In genomic region chr2:98522854-98523253, GRCh38 we compare ENCODE assay signal across 25 cellular contexts.
"Had no signal": no experiment of that assay in that cellular context is flagged by ENCODE, and none has a peak within 500 bp of the region (broad histone marks: within the 10 kb centered on the region; RNA-seq: fewer than 3 reads in every experiment).

No MANE protein-coding gene starts in this region.

- H3K4me3 Mint-ChIP-seq: activated CD4-positive, alpha-beta memory T cell treated with anti-CD3 and anti-CD28 coated beads for 36 hours; activated naive CD4-positive, alpha-beta T cell treated with anti-CD3 and anti-CD28 coated beads for 36 hours; activated T-cell treated with anti-CD3 and anti-CD28 coated beads, Interleukin-2, amount 50 U/mL, for 72 hours; effector memory CD8-positive, alpha-beta T cell; naive B cell; neural progenitor cell; stimulated activated naive B cell treated with anti-CD40 and anti-IgM and Interleukin-4, amounts not matched to agents 10 μg/mL and 1 μg/mL and 100 μg/mL, for 72 hours; T-helper 17 cell had no signal

- H3K27ac Mint-ChIP-seq: activated CD4-positive, alpha-beta memory T cell treated with anti-CD3 and anti-CD28 coated beads for 36 hours; activated naive CD4-positive, alpha-beta T cell treated with anti-CD3 and anti-CD28 coated beads for 36 hours; neural progenitor cell; stimulated activated naive B cell treated with anti-CD40 and anti-IgM and Interleukin-4, amounts not matched to agents 10 μg/mL and 1 μg/mL and 100 μg/mL, for 72 hours; T-helper 17 cell had no signal

- DNase-seq: activated CD4-positive, alpha-beta memory T cell treated with anti-CD3 and anti-CD28 coated beads for 36 hours; activated CD4-positive, alpha-beta T cell treated with anti-CD3 and anti-CD28 coated beads for 4 hours; activated CD4-positive, CD25-positive, alpha-beta regulatory T cell; activated effector memory CD4-positive, alpha-beta T cell treated with Interleukin-2 at 50 U/mL for 16 hours; activated naive CD4-positive, alpha-beta T cell treated with anti-CD3 and anti-CD28 coated beads for 36 hours; activated T-cell treated with anti-CD3 and anti-CD28 coated beads, Interleukin-2, amount 50 U/mL, for 72 hours; anterior cingulate cortex; body of pancreas; dorsolateral prefrontal cortex; effector memory CD8-positive, alpha-beta T cell; gastrocnemius medialis; head of caudate nucleus; hypothalamus; mesendoderm; naive B cell; retina; stimulated activated CD4-positive, alpha-beta T cell treated with anti-CD3 and anti-CD28 coated beads, Interleukin-2, amount 100 ng/mL, for 48 hours; stimulated activated CD8-positive, alpha-beta memory T cell treated with anti-CD3 and anti-CD28 coated beads, Interleukin-4, amount 100 ng/mL, for 48 hours; stimulated activated naive B cell treated with anti-CD40 and anti-IgM and Interleukin-4, amounts not matched to agents 10 μg/mL and 1 μg/mL and 100 μg/mL, for 72 hours; SW 1271; T-helper 17 cell; testis had no signal

- ATAC-seq: activated T-cell treated with anti-CD3 and anti-CD28 coated beads, Interleukin-2, amount 50 U/mL, for 72 hours; body of pancreas; effector memory CD8-positive, alpha-beta T cell; gastrocnemius medialis; stimulated activated naive B cell treated with anti-CD40 and anti-IgM and Interleukin-4, amounts not matched to agents 10 μg/mL and 1 μg/mL and 100 μg/mL, for 72 hours; T-helper 17 cell had no signal

- H3K9me3 Mint-ChIP-seq: activated CD4-positive, alpha-beta memory T cell treated with anti-CD3 and anti-CD28 coated beads for 36 hours; activated naive CD4-positive, alpha-beta T cell treated with anti-CD3 and anti-CD28 coated beads for 36 hours; activated T-cell treated with anti-CD3 and anti-CD28 coated beads, Interleukin-2, amount 50 U/mL, for 72 hours; effector memory CD8-positive, alpha-beta T cell had no signal

- H3K27me3 Mint-ChIP-seq: activated CD4-positive, alpha-beta memory T cell treated with anti-CD3 and anti-CD28 coated beads for 36 hours; effector memory CD8-positive, alpha-beta T cell; naive B cell; stimulated activated naive B cell treated with anti-CD40 and anti-IgM and Interleukin-4, amounts not matched to agents 10 μg/mL and 1 μg/mL and 100 μg/mL, for 72 hours; T-helper 17 cell had no signal

- H3K36me3 ChIP-seq: gastrocnemius medialis, neural progenitor cell had no signal

- H3K9ac ChIP-seq: neural progenitor cell had no signal

- H3K4me1 Mint-ChIP-seq: naive B cell; neural progenitor cell; stimulated activated naive B cell treated with anti-CD40 and anti-IgM and Interleukin-4, amounts not matched to agents 10 μg/mL and 1 μg/mL and 100 μg/mL, for 72 hours had no signal

- H3K4me1 ChIP-seq: gastrocnemius medialis, neural progenitor cell, testis, vagina had no signal

- H3K4me2 ChIP-seq: neural progenitor cell had no signal

- H3K27ac ChIP-seq: body of pancreas, dorsolateral prefrontal cortex, epithelial cell of prostate, gastrocnemius medialis, neural progenitor cell, testis, vagina had no signal

- H3K9me3 ChIP-seq: body of pancreas, gastrocnemius medialis, testis, vagina had no signal

- H3K4me3 ChIP-seq: body of pancreas, dorsolateral prefrontal cortex, gastrocnemius medialis, neural progenitor cell, testis, vagina had no signal

- H2AFZ ChIP-seq: neural progenitor cell had no signal

- H3K27me3 ChIP-seq: body of pancreas, dorsolateral prefrontal cortex, gastrocnemius medialis, neural progenitor cell, testis, vagina had no signal
